ENCODE assay signal across 8 cellular contexts in the genomic region with DNA sequence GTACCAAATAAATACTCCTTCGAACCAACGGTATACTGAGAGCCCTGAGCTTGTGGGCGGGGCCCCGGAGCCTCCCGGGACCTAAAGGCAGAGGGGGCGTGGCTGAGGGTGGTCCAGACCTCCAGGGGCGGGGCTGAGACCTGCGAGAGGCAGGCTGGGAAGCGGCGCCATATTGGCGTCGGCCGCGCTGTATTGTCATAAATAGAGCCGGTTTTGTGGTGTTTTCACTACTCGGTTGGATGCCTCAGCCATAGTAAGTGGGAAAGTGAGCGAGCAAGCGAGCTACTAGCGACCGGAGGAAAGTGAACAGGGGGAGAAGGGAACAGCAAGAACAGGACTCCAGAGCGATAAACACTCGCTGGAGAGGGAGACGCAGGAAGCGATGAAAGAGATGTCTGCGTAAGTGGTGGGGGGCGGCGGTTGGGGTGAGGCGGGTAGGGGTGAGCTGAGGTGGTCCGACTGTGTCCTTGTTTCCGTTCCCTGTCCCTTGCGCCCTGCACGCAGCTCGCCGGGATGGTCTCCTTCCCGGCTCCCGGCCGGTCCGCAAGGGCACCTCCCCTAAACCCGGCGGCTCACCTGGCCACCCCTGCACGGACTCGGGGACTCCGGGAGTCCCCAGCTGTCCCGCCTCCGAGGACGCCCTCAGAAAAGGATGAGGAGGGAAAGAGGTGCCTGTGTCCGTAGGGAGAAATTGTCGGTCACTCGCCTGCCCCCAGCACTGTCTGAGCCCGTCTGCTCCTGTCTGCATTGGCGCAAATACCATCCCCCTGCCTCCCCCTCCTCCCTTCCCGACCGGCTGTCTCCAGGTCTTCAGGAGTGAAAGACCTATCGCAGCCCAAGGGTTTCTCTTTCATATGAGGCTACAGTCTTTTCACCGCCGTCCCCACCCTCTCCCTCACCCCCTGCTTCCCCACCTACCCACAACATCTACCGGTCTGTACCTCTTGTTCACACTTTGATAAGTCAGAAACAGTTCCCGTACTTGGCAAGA. TPM values are rescaled to one million over a fixed set of nuclear protein-coding genes. Genes with fewer than 3 reads are reported as not detected.
A peak's percentile ranks its signal among the peaks of the same experiment; 100 is the strongest.
DNase-seq lines count a peak whose midpoint lies in the region; ATAC-seq and TF ChIP-seq lines count a peak whose summit lies in the region.

A gene (plus strand): TSS at position 172 of the 991 bp plus-strand sequence. CDS start 211 bp downstream, at position 383.

- H3K4me3 ChIP-seq in OCI-LY3 (ENCODE audit: low read length) (peak within 1 kb of the TSS; percentile 91), mononuclear cell (ENCODE audit: low read length) (peak within 1 kb of the TSS; percentile 87)

- H3K27me3 ChIP-seq in OCI-LY3 (ENCODE audit: low read depth, low read length) = no peaks in the 10 kb centered on the region
- no peaks in the 10 kb centered on the region for H3K27me3 ChIP-seq in mononuclear cell (ENCODE audit: insufficient read depth, low read length)

- H3K4me1 ChIP-seq in OCI-LY3 (ENCODE audit: low read length) (peaks cover 11% of the 10 kb centered on the region), mononuclear cell (ENCODE audit: insufficient read depth, low read length) (peaks cover 16% of the 10 kb centered on the region)

- no peak for TF ChIP-seq CTCF in OCI-LY3 (IDR thresholded peaks at IDR 0.05; ENCODE audit: low read depth, low read length)

- peaks cover 14% of the 10 kb centered on the region for H3K36me3 ChIP-seq in OCI-LY3 (replicated peaks; ENCODE audit: low read depth, low read length)

- H3K27ac ChIP-seq in OCI-LY3 (ENCODE audit: low read length) = peak within 1 kb of the TSS; percentile 58

- peak; percentile 100 for ATAC-seq in GM21515 (IDR thresholded peaks at IDR 0.05; ENCODE audit: unreplicated experiment)

- H3K79me2 ChIP-seq in OCI-LY3 (ENCODE audit: low read length) = peaks cover 31% of the 10 kb centered on the region

- peak; percentile 96 for DNase-seq in D341Med (ENCODE audit: low spot score)
- peak; percentile 91 for DNase-seq in HuH-7 (ENCODE audit: low spot score)
- peak; percentile 97 for DNase-seq in activated CD8-positive, alpha-beta memory T cell treated with anti-CD3 and anti-CD28 coated beads, Interleukin-2, amount 50 U/mL, for 48 hours
- peak; percentile 79 for DNase-seq in epidermal melanocyte (ENCODE audit: insufficient read length, low spot score)
- peak; percentile 93 to 94 for DNase-seq in stimulated activated CD8-positive, alpha-beta memory T cell treated with anti-CD3 and anti-CD28 coated beads, Interleukin-4, amount 100 ng/mL, for 1 hour (ENCODE audit: low read depth in 2 of 2, low spot score in 1 of 2)

- peak within 1 kb of the TSS; percentile 91 for H3K4me2 ChIP-seq in OCI-LY3 (ENCODE audit: low read length)

- peak within 1 kb of the TSS; percentile 96 for H2AFZ ChIP-seq in OCI-LY3 (ENCODE audit: low read depth, low read length)

- peak within 1 kb of the TSS; percentile 78 for H3K9ac ChIP-seq in OCI-LY3 (ENCODE audit: low read length)

- peaks cover 13% of the 10 kb centered on the region for H4K20me1 ChIP-seq in OCI-LY3 (ENCODE audit: insufficient read depth, low read length)

- H3K9me3 ChIP-seq in OCI-LY3 (ENCODE audit: insufficient read depth, low read length) (no peaks in the 10 kb centered on the region), mononuclear cell (ENCODE audit: low read depth, low read length) (no peaks in the 10 kb centered on the region)

RNA-seq across cellular contexts. Expression of the gene that starts here (rescaled TPM):
- total RNA-seq in mononuclear cell = 21.6 TPM

Comparison
In these comparisons a context has a peak if more than half of its experiments do, and no peak if none do; other contexts are left out.
1. Peak in every context shown above with its lines: DNase-seq, ATAC-seq, H3K4me3 ChIP-seq and H3K27ac ChIP-seq.